7 cellular contexts compared by ENCODE assay signal in genomic region chr16:29181254-29181780, GRCh38.
DNase-seq lines count a peak whose midpoint lies in the region; ATAC-seq, FAIRE-seq and TF ChIP-seq lines count a peak whose summit lies in the region.
"Not testable (repeated sequence)": the region's sequence is repeated elsewhere in the genome, so short reads cannot be mapped to it uniquely, and the experiment has no call there.

No MANE protein-coding gene starts in this region.

- in situ Hi-C loops in GM12878 (cut with MboI); HepG2 (cut with HindIII; ENCODE audit: extremely low pct_ligation_motif_present, low pct_unique_long_range_greater_than_20kb): not testable (repeated sequence)

- not testable (repeated sequence) for BruUV-seq in HCT116 (replicated peaks; lab: Mats Ljungman, UMichigan); GM12878 (replicated peaks; lab: Mats Ljungman, UMichigan); HepG2 (replicated peaks; lab: Mats Ljungman, UMichigan)

- ATAC-seq in HCT116 (peak; percentile 16; the same call in 1 of the 2 replicates), GM12878 (peak; percentile 12; the same call in 2 of the 3 replicates)
- not testable (repeated sequence) for ATAC-seq in right cardiac atrium, HepG2

- H3K36me3 Mint-ChIP-seq in chondrocyte (ENCODE audit: low read depth), result not testable (repeated sequence)

- not testable (repeated sequence) for TF ChIP-seq RAD21 in HCT116 (IDR thresholded peaks at IDR 0.05; ENCODE audit: low read depth); GM12878 (IDR thresholded peaks at IDR 0.05; ENCODE audit: insufficient read depth, low read depth, low read length); HepG2 (CRISPR knock-in tag; IDR thresholded peaks at IDR 0.05)

- POLR2A ChIA-PET in HCT116 (lab: Charles Lee); GM12878 (lab: Charles Lee); HepG2 (lab: Yijun Ruan, JAX): not testable (repeated sequence)

- not testable (repeated sequence) for H3K36me3 ChIP-seq in HCT116 (ENCODE audit: control insufficient read depth in 1 of 2, insufficient read depth in 2 of 2, low read length in 2 of 2); GM12878 (ENCODE audit: control insufficient read depth in 2 of 2, insufficient read depth in 2 of 2, low read length in 1 of 2); left ventricle myocardium inferior; HepG2 (replicated peaks in 1 of 2; ENCODE audit: control insufficient read depth in 1 of 2, insufficient read depth in 2 of 2, low read length in 2 of 2)

- not testable (repeated sequence) for H3K4me3 Mint-ChIP-seq in chondrocyte (ENCODE audit: unreplicated experiment)

- H3K4me1 ChIP-seq in HCT116 (ENCODE audit: control insufficient read depth in 1 of 2, insufficient read depth in 2 of 2, low read length in 2 of 2); GM12878 (ENCODE audit: control insufficient read depth, insufficient read depth, low read length): not testable (repeated sequence)
- H3K4me1 ChIP-seq in left ventricle myocardium inferior (peaks cover 83% of the 10 kb centered on the region), right cardiac atrium (ENCODE audit: control insufficient read depth, insufficient read depth, low read length) (peaks cover 11% of the 10 kb centered on the region), HepG2 (ENCODE audit: insufficient read depth, low read length) (peaks cover 65% of the 10 kb centered on the region)

- SMC1A ChIA-PET in GM12878 (lab: Charles Lee; ENCODE audit: uncharacterized antibody, unreplicated experiment), result not testable (repeated sequence)

- H4K20me1 ChIP-seq in HCT116 (ENCODE audit: insufficient read depth); GM12878 (ENCODE audit: control insufficient read depth, insufficient read depth); HepG2 (ENCODE audit: insufficient read depth, low read length): not testable (repeated sequence)

- not testable (repeated sequence) for H3K4me3 ChIP-seq in HCT116 (replicated peaks in 1 of 2; ENCODE audit: low read depth in 1 of 2, low read length in 2 of 2); GM12878; left ventricle myocardium inferior; right cardiac atrium (ENCODE audit: low read length); HepG2 (replicated peaks in 1 of 3; ENCODE audit: insufficient read depth in 1 of 3, low read depth in 2 of 3, low read length in 3 of 3)

- not testable (repeated sequence) for TF ChIP-seq CTCF in HCT116 (IDR thresholded peaks at IDR 0.05 in 2 of 3, conservative IDR thresholded peaks at IDR 0.05 in 1 of 3; ENCODE audit: borderline replicate concordance in 1 of 3, insufficient read depth in 1 of 3, low read depth in 2 of 3, low read length in 2 of 3); GM12878 (IDR thresholded peaks at IDR 0.05 in 2 of 3, conservative IDR thresholded peaks at IDR 0.05 in 1 of 3; ENCODE audit: control insufficient read depth in 2 of 3, extremely low read depth in 1 of 3, insufficient read depth in 1 of 3, low read depth in 3 of 3, low read length in 3 of 3); chondrocyte (IDR thresholded peaks at IDR 0.05); left ventricle myocardium inferior (IDR thresholded peaks at IDR 0.05; ENCODE audit: borderline replicate concordance); HepG2 (CRISPR knock-in tag; IDR thresholded peaks at IDR 0.05)

- not testable (repeated sequence) for H3K4me2 ChIP-seq in HCT116 (ENCODE audit: low read length); GM12878 (ENCODE audit: control insufficient read depth, insufficient read depth); HepG2 (ENCODE audit: low read depth, low read length)

- not testable (repeated sequence) for H3K9me2 ChIP-seq in HCT116 (ENCODE audit: insufficient read depth)

- TF ChIP-seq EP300 in GM12878 (IDR thresholded peaks at IDR 0.05; ENCODE audit: borderline replicate concordance in 1 of 2, control insufficient read depth in 1 of 2, low read depth in 2 of 2, low read length in 2 of 2); HepG2 (IDR thresholded peaks at IDR 0.05; ENCODE audit: low read depth in 2 of 2, low read length in 2 of 2); HepG2 (CRISPR knock-in tag; IDR thresholded peaks at IDR 0.05; ENCODE audit: borderline replicate concordance): not testable (repeated sequence)

- intact Hi-C loops in HCT116 (cut with micrococcal nuclease); GM12878 (cut with micrococcal nuclease; ENCODE audit: unreplicated experiment); left ventricle myocardium inferior (cut with micrococcal nuclease); right cardiac atrium (cut with DNase I); HepG2 (cut with micrococcal nuclease; ENCODE audit: unreplicated experiment); posterior vena cava (cut with DNase I): not testable (repeated sequence)

- not testable (repeated sequence) for TF ChIP-seq POLR2A in HCT116 (IDR thresholded peaks at IDR 0.05; ENCODE audit: borderline replicate concordance, extremely low read depth, insufficient read depth, insufficient read length); GM12878 (IDR thresholded peaks at IDR 0.05; ENCODE audit: low read depth, low read length); HepG2 (IDR thresholded peaks at IDR 0.05; ENCODE audit: insufficient read depth in 1 of 2, low read depth in 2 of 2, low read length in 2 of 2)

- DNase-seq in HCT116 (ENCODE audit: low read depth, low spot score); GM12878 (ENCODE audit: low read depth, low spot score); left ventricle myocardium inferior; HepG2 (ENCODE audit: low spot score): not testable (repeated sequence)
- peak; percentile 60 for DNase-seq in chondrocyte (ENCODE audit: low spot score)
- DNase-seq in right cardiac atrium, result peak in 2 of 3 donors; percentile 44 to 58
- DNase-seq in posterior vena cava (ENCODE audit: low spot score), result peak; percentile 80

- not testable (repeated sequence) for H3K79me2 ChIP-seq in HCT116 (ENCODE audit: insufficient read depth, low read length); GM12878 (ENCODE audit: control insufficient read depth, insufficient read depth, low read length); HepG2 (ENCODE audit: insufficient read depth, low read length)

- FAIRE-seq in GM12878 (lab: Jason Lieb, UNC); HepG2 (lab: Jason Lieb, UNC): not testable (repeated sequence)

- not testable (repeated sequence) for H3K4me1 Mint-ChIP-seq in chondrocyte (ENCODE audit: low read depth)

- not testable (repeated sequence) for H3K9ac ChIP-seq in HCT116 (ENCODE audit: low read length); GM12878 (ENCODE audit: control insufficient read depth, insufficient read depth, low read length); HepG2 (ENCODE audit: insufficient read depth, low read depth, low read length)

- 81% methylated on average over 13 of the region's 13 CpGs for WGBS in GM12878 (ENCODE audit: insufficient coverage, insufficient replicate concordance, low lambda C conversion rate, missing lambda C conversion rate)
- 93% methylated on average over 13 of the region's 13 CpGs for WGBS in right cardiac atrium
- WGBS in HepG2 (ENCODE audit: low lambda C conversion rate), result 81% methylated on average over 8 of the region's 13 CpGs

- not testable (repeated sequence) for H3K27me3 Mint-ChIP-seq in chondrocyte (ENCODE audit: low read depth)

- H3K27ac Mint-ChIP-seq in chondrocyte (ENCODE audit: unreplicated experiment), result not testable (repeated sequence)

- CTCF ChIA-PET in HCT116 (lab: Charles Lee); GM12878 (lab: Yijun Ruan, JAX); HepG2 (lab: Yijun Ruan, JAX; ENCODE audit: low intra/inter-chr PET ratio, low total read pairs): not testable (repeated sequence)

- not testable (repeated sequence) for H3K9me3 ChIP-seq in HCT116 (ENCODE audit: control insufficient read depth in 1 of 2, insufficient read depth in 1 of 2, low read depth in 1 of 2, low read length in 2 of 2); GM12878 (replicated peaks; ENCODE audit: control insufficient read depth, insufficient read depth, low read length); left ventricle myocardium inferior (replicated peaks); right cardiac atrium (ENCODE audit: control insufficient read depth, low read length); HepG2 (ENCODE audit: low read length)

- H3K27ac ChIP-seq in HCT116 (ENCODE audit: low read depth, low read length); GM12878 (ENCODE audit: control insufficient read depth, insufficient read depth); right cardiac atrium (ENCODE audit: low read length); HepG2 (ENCODE audit: extremely low read length, insufficient read depth, low read length): not testable (repeated sequence)
- H3K27ac ChIP-seq in left ventricle myocardium inferior (replicated peaks), result peak overlapping the region; percentile 97

- H2AFZ ChIP-seq in HCT116 (ENCODE audit: low read depth, low read length, poor library complexity, severe bottlenecking); GM12878 (ENCODE audit: control insufficient read depth, low read depth, low read length); HepG2 (ENCODE audit: low read length): not testable (repeated sequence)

- RAD21 ChIA-PET in HCT116 (lab: Charles Lee; ENCODE audit: low non-redundant PET in 1 of 2, low total read pairs in 2 of 2, uncharacterized antibody in 2 of 2, unreplicated experiment in 2 of 2); GM12878 (lab: Charles Lee; ENCODE audit: unreplicated experiment): not testable (repeated sequence)

- not testable (repeated sequence) for H3K27me3 ChIP-seq in HCT116 (ENCODE audit: insufficient read depth, low read length); GM12878 (replicated peaks in 1 of 2; ENCODE audit: control insufficient read depth in 2 of 2, insufficient read depth in 2 of 2, low read length in 1 of 2); left ventricle myocardium inferior (ENCODE audit: low read depth); right cardiac atrium (ENCODE audit: control insufficient read depth, insufficient read depth); HepG2 (ENCODE audit: control insufficient read depth in 1 of 2, insufficient read depth in 2 of 2, low read length in 2 of 2)

- not testable (repeated sequence) for H3K9me3 Mint-ChIP-seq in chondrocyte (ENCODE audit: low read depth)
